In genomic region chr6:34602318-34603111, GRCh38 we compare ENCODE assay signal across 11 cellular contexts. TPM values are rescaled to one million over a fixed set of nuclear protein-coding genes. Genes with fewer than 3 reads are reported as not detected.
A peak's percentile ranks its signal among the peaks of the same experiment; 100 is the strongest.
DNase-seq lines count a peak whose midpoint lies in the region; ATAC-seq and TF ChIP-seq lines count a peak whose summit lies in the region.
"Had no signal": no experiment of that assay in that cellular context is flagged by ENCODE, and none has a peak within 500 bp of the region (broad histone marks: within the 10 kb centered on the region; RNA-seq: fewer than 3 reads in every experiment).

No MANE protein-coding gene starts in this region.

- H3K79me1 ChIP-seq in IMR-90 (ENCODE audit: low read depth in 1 of 2, low read length in 2 of 2): peaks cover 42 to 75% of the 10 kb centered on the region in 2 experiments

- no peak overlapping the region for H3K9ac ChIP-seq in IMR-90 (ENCODE audit: low read depth, low read length)
- no peak overlapping the region for H3K9ac ChIP-seq in skeletal muscle tissue (ENCODE audit: low read depth in 1 of 3, low read length in 3 of 3)

- H4K5ac ChIP-seq in IMR-90 (ENCODE audit: low read depth, low read length): no peak overlapping the region

- WGBS in IMR-90 (ENCODE audit: extremely low coverage in 2 of 2, insufficient read length in 1 of 2), 2 experiments: 69% methylated on average over 2 of the region's 10 CpGs; no CpG with 5 or more reads in 1 of the 2 experiments

- TF ChIP-seq CTCF in IMR-90 (conservative IDR thresholded peaks at IDR 0.05; ENCODE audit: low read depth, low read length) (no peak), epithelial cell of proximal tubule (conservative IDR thresholded peaks at IDR 0.05; ENCODE audit: low read depth, low read length) (no peak), foreskin keratinocyte (conservative IDR thresholded peaks at IDR 0.05) (no peak)

- intact Hi-C loops in IMR-90 (cut with micrococcal nuclease): loop anchor here (10.0 kb wide), 1 partner anchor 538 kb away; no protein-coding TSS in a partner anchor

- H3K27me3 ChIP-seq in IMR-90 (ENCODE audit: control insufficient read depth, insufficient read depth, low read length) (no peaks in the 10 kb centered on the region), skeletal muscle tissue (ENCODE audit: control insufficient read depth in 3 of 3, insufficient read depth in 3 of 3, low read length in 3 of 3) (no peaks in the 10 kb centered on the region), foreskin keratinocyte (no peaks in the 10 kb centered on the region)
- H3K27me3 ChIP-seq: SJSA1 had no signal

- CTCF ChIA-PET in IMR-90 (lab: Yijun Ruan, JAX): interaction anchor here (1.3 kb wide), 1 partner anchor 439 kb away, joined by 3 read pairs; no protein-coding TSS in a partner anchor

- H4K20me1 ChIP-seq in IMR-90 (ENCODE audit: insufficient read depth, low read length): peaks cover 49% of the 10 kb centered on the region

- no peak overlapping the region for H3K56ac ChIP-seq in IMR-90 (ENCODE audit: extremely low read depth, insufficient read depth, low read length)

- H3K23ac ChIP-seq in IMR-90 (ENCODE audit: low read depth, low read length): no peak overlapping the region

- H2BK15ac ChIP-seq in IMR-90 (ENCODE audit: low read depth, low read length): no peak overlapping the region

- no peak for TF ChIP-seq RAD21 in IMR-90 (IDR thresholded peaks at IDR 0.05; ENCODE audit: low read length)

- no peak for TF ChIP-seq POLR2A in IMR-90 (IDR thresholded peaks at IDR 0.05; ENCODE audit: low read depth, low read length)

- ATAC-seq in IMR-90 (ENCODE audit: low read depth) (peak; percentile 33; the same call in 1 of the 2 replicates), HG03039 (IDR thresholded peaks at IDR 0.05; ENCODE audit: unreplicated experiment) (no peak), HG03442 (IDR thresholded peaks at IDR 0.05; ENCODE audit: unreplicated experiment) (no peak), foreskin keratinocyte (no peak)

- H2BK20ac ChIP-seq in IMR-90 (ENCODE audit: low read depth, low read length): no peak overlapping the region

- peaks cover 10% of the 10 kb centered on the region for H3K4me1 ChIP-seq in IMR-90 (ENCODE audit: control insufficient read depth, insufficient read depth, low read length)
- H3K4me1 ChIP-seq in skeletal muscle tissue (ENCODE audit: control insufficient read depth in 3 of 3, insufficient read depth in 3 of 3, low read length in 3 of 3): peaks cover 50 to 57% (median 54%) of the 10 kb centered on the region in 3 donors
- peaks cover 5% of the 10 kb centered on the region for H3K4me1 ChIP-seq in foreskin keratinocyte

- no peak overlapping the region for H4K91ac ChIP-seq in IMR-90 (ENCODE audit: insufficient read depth, low read depth, low read length)

- H3K14ac ChIP-seq in IMR-90 (replicated peaks; ENCODE audit: low read depth, low read length): no peak overlapping the region; the same call in 1 of the 2 replicates

- no peak overlapping the region for H4K8ac ChIP-seq in IMR-90 (ENCODE audit: low read depth in 2 of 2, low read length in 2 of 2)

- no peak overlapping the region for H2AFZ ChIP-seq in IMR-90 (replicated peaks; ENCODE audit: low read length, poor library complexity)

- no peaks in the 10 kb centered on the region for H3K9me3 ChIP-seq in IMR-90 (ENCODE audit: control insufficient read depth, insufficient read depth, low read length)
- no peaks in the 10 kb centered on the region for H3K9me3 ChIP-seq in skeletal muscle tissue (ENCODE audit: control insufficient read depth in 3 of 3, low read length in 3 of 3)
- H3K9me3 ChIP-seq: SJSA1 had no signal

- dilution Hi-C loops in IMR-90 (cut with HindIII; ENCODE audit: low sequenced_read_pairs, unreplicated experiment): no loop called here

- no peak overlapping the region for H2BK5ac ChIP-seq in IMR-90 (ENCODE audit: low read depth, low read length, poor library complexity, severe bottlenecking)

- H3K4me2 ChIP-seq in IMR-90 (ENCODE audit: low read depth, low read length): no peak overlapping the region

- in situ Hi-C loops in IMR-90 (cut with MboI; ENCODE audit: low sequenced_read_pairs): loop anchor here (5.0 to 10.0 kb wide), 4 partner anchors 178 to 435 kb away; partner anchors contain the start of genes RPS10 and SMIM29

- POLR2A ChIA-PET in IMR-90 (lab: Charles Lee; ENCODE audit: unreplicated experiment): no interaction called here

- H3K36me3 ChIP-seq in IMR-90 (ENCODE audit: control insufficient read depth, insufficient read depth, low read length) (peaks cover 9% of the 10 kb centered on the region), skeletal muscle tissue (ENCODE audit: control insufficient read depth in 3 of 3, insufficient read depth in 3 of 3, low read length in 3 of 3) (peaks cover 0 to 6% (median 3%) of the 10 kb centered on the region in 3 donors)

- no peak overlapping the region for H2AK9ac ChIP-seq in IMR-90 (replicated peaks; ENCODE audit: low read depth, low read length, poor library complexity)

- peaks cover 19% of the 10 kb centered on the region for H3K9me1 ChIP-seq in IMR-90 (ENCODE audit: insufficient read depth, low read length)

- no peak overlapping the region for H3K18ac ChIP-seq in IMR-90 (ENCODE audit: low read depth, low read length)

- H3K27ac ChIP-seq in IMR-90 (ENCODE audit: insufficient read depth, low read length) (no peak overlapping the region), skeletal muscle tissue (ENCODE audit: low read depth, low read length) (peak overlapping the region; percentile 11), foreskin keratinocyte (no peak overlapping the region)
- H3K27ac ChIP-seq: SJSA1 had no signal

- peak; percentile 28 for DNase-seq in IMR-90
- peak; percentile 100 for DNase-seq in NCI-H69 (lab: John Stamatoyannopoulos, UW)
- DNase-seq in epithelial cell of proximal tubule (ENCODE audit: low read depth): peak; percentile 12
- DNase-seq in foreskin keratinocyte: no peak
- DNase-seq: activated CD4-positive, alpha-beta memory T cell treated with anti-CD3 and anti-CD28 coated beads, Interleukin-2, amount 10 ng/mL, durations not matched to agents 7 days and 5 days; foreskin melanocyte; stimulated activated CD4-positive, alpha-beta T cell treated with anti-CD3 and anti-CD28 coated beads, Interleukin-12 subunit alpha, Interleukin-12 subunit beta, amount 100 ng/mL, for 4 hours had no signal

- H2BK120ac ChIP-seq in IMR-90 (ENCODE audit: low read depth, low read length): no peak overlapping the region

- H3K4ac ChIP-seq in IMR-90 (ENCODE audit: low read depth, low read length): no peak overlapping the region

- no TSS peak for BruUV-seq in IMR-90 (replicated peaks; lab: Mats Ljungman, UMichigan)

- H3K4me3 ChIP-seq in IMR-90 (ENCODE audit: insufficient read depth, low read depth, low read length) (no peak overlapping the region), epithelial cell of proximal tubule (ENCODE audit: low read depth, low read length) (no peak overlapping the region), skeletal muscle tissue (ENCODE audit: low read length in 3 of 3) (no peak overlapping the region)
- H3K4me3 ChIP-seq: SJSA1 had no signal

- H2AK5ac ChIP-seq in IMR-90 (ENCODE audit: low read depth, low read length): no peak overlapping the region; the same call in 1 of the 2 replicates

TF ChIP-seq in IMR-90, 13 proteins besides CTCF, POLR2A, EP300 and RAD21:
- no peak for TF ChIP-seq MXI1 (IDR thresholded peaks at IDR 0.05; ENCODE audit: borderline replicate concordance, low read depth, low read length)
- TF ChIP-seq FOS (IDR thresholded peaks at IDR 0.05; ENCODE audit: low read depth, low read length): peak; percentile 21; the same call in 1 of the 2 replicates
- no peak for TF ChIP-seq MAZ (IDR thresholded peaks at IDR 0.05; ENCODE audit: borderline replicate concordance, low read depth, low read length)
- TF ChIP-seq USF2 (IDR thresholded peaks at IDR 0.05; ENCODE audit: low read depth, low read length): no peak
- TF ChIP-seq NFE2L2 (IDR thresholded peaks at IDR 0.05; ENCODE audit: low read depth, low read length): no peak
- no peak for TF ChIP-seq BHLHE40 (IDR thresholded peaks at IDR 0.05; ENCODE audit: low read depth, low read length)
- TF ChIP-seq CEBPB (IDR thresholded peaks at IDR 0.05; ENCODE audit: low read depth, low read length): no peak
- peak; percentile 41; the same call in 1 of the 2 replicates for TF ChIP-seq MAFK (IDR thresholded peaks at IDR 0.05; ENCODE audit: low read depth, low read length)
- TF ChIP-seq RFX5 (IDR thresholded peaks at IDR 0.05; ENCODE audit: low read depth, low read length): no peak
- no peak for TF ChIP-seq SMC3 (IDR thresholded peaks at IDR 0.05; ENCODE audit: low read depth, low read length)
- no peak for TF ChIP-seq RCOR1 (IDR thresholded peaks at IDR 0.05; ENCODE audit: insufficient replicate concordance, low read length)

RNA-seq across cellular contexts. Expression of gene SPDEF, which starts 46.4 kb away (rescaled TPM):
- total RNA-seq in IMR-90 (2012; rRNA removed) (not detected in 2 replicates), epithelial cell of proximal tubule (0.07 TPM in 1 of 2 replicates, not detected in the other), skeletal muscle tissue (not detected), foreskin keratinocyte (0.07 TPM in 1 of 2 replicates, not detected in the other)
- polyA plus RNA-seq in IMR-90 (2012; rRNA removed) (0.04 and 0.05 TPM in 2 replicates), foreskin keratinocyte (0.03 and 0.06 TPM in 2 replicates)
- 0.05 TPM in 2 replicates for polyA plus RNA-seq in IMR-90 (2012; cell fraction: cytosol; rRNA removed)
- 0.18 and 0.37 TPM in 2 replicates for polyA plus RNA-seq in IMR-90 (2012; cell fraction: nucleus; rRNA removed; ENCODE audit: low replicate concordance)
- total RNA-seq: activated CD4-positive, alpha-beta memory T cell treated with anti-CD3 and anti-CD28 coated beads, Interleukin-2, amount 10 ng/mL, durations not matched to agents 7 days and 5 days; SJSA1 had no signal

Comparison
In these comparisons a context has a peak if more than half of its experiments do, and no peak if none do; other contexts are left out.
1. DNase-seq: peak in IMR-90 (single experiment), NCI-H69 (single experiment) and epithelial cell of proximal tubule (single experiment); none in foreskin keratinocyte (0 of 2).